ENCODE assay signal across 1 cellular context in genomic region chr6:107654736-107655135, GRCh38.
TF ChIP-seq lines count a peak whose summit lies in the region.

No MANE protein-coding gene starts in this region.

TF ChIP-seq in IMR-90, 13 proteins besides CTCF, POLR2A, EP300 and RAD21:
- TF ChIP-seq BHLHE40 (IDR thresholded peaks at IDR 0.05; ENCODE audit: low read depth, low read length) (no peak), MAFK (IDR thresholded peaks at IDR 0.05; ENCODE audit: low read depth, low read length) (no peak), MAZ (IDR thresholded peaks at IDR 0.05; ENCODE audit: borderline replicate concordance, low read depth, low read length) (no peak), FOS (IDR thresholded peaks at IDR 0.05; ENCODE audit: low read depth, low read length) (no peak), MXI1 (IDR thresholded peaks at IDR 0.05; ENCODE audit: borderline replicate concordance, low read depth, low read length) (no peak), RCOR1 (IDR thresholded peaks at IDR 0.05; ENCODE audit: insufficient replicate concordance, low read length) (no peak), NFE2L2 (IDR thresholded peaks at IDR 0.05; ENCODE audit: low read depth, low read length) (no peak)
